ENCODE assay signal across 1 cellular context in the genomic region with DNA sequence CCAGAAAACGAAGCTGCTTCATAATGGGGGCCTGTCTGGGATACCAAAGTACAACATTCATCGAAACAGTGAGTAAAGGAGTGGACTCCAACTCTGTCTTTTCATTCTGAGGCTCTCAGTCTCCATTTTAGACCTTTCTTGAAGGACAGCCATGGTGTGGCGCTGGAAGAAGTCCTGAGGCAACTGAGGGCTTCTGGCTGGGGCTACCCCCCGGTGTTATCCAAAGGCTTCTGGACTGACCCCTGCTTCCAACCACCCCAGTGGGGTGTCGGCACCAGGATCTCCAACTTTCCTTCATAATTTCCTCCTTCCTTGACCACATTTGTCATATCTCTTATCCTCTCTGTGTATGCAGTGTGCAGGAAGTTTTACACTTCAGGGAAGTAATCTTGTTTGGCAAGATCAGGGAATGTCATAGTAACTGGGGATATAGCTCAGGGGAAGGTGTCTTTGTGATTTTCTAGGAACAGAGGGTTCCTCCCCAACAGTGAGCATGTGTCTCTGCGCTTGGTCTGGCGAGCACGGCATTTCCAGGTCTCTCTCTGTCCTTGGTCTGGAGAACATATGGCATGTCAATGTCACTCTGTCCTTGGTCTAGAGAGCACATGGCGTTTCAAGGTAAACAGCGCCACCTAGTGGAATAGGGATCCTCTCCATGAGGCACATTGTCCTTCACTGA.
TF ChIP-seq lines count a peak whose summit lies in the region.

No MANE protein-coding gene starts in this region.

TF ChIP-seq in HepG2, 621 proteins besides CTCF, POLR2A, EP300 and RAD21 (continued from another document and continues in another):
- TF ChIP-seq, protein P1, sequence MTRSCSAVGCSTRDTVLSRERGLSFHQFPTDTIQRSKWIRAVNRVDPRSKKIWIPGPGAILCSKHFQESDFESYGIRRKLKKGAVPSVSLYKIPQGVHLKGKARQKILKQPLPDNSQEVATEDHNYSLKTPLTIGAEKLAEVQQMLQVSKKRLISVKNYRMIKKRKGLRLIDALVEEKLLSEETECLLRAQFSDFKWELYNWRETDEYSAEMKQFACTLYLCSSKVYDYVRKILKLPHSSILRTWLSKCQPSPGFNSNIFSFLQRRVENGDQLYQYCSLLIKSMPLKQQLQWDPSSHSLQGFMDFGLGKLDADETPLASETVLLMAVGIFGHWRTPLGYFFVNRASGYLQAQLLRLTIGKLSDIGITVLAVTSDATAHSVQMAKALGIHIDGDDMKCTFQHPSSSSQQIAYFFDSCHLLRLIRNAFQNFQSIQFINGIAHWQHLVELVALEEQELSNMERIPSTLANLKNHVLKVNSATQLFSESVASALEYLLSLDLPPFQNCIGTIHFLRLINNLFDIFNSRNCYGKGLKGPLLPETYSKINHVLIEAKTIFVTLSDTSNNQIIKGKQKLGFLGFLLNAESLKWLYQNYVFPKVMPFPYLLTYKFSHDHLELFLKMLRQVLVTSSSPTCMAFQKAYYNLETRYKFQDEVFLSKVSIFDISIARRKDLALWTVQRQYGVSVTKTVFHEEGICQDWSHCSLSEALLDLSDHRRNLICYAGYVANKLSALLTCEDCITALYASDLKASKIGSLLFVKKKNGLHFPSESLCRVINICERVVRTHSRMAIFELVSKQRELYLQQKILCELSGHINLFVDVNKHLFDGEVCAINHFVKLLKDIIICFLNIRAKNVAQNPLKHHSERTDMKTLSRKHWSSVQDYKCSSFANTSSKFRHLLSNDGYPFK (CRISPR knock-in tag; IDR thresholded peaks at IDR 0.05; ENCODE audit: borderline replicate concordance), result no peak
- TF ChIP-seq ZNF329 (CRISPR knock-in tag; IDR thresholded peaks at IDR 0.05; ENCODE audit: low read depth), result no peak
- no peak for TF ChIP-seq RBFOX2 (IDR thresholded peaks at IDR 0.05; ENCODE audit: low read depth, low read length)
- no peak for TF ChIP-seq ZNF232 (CRISPR knock-in tag; IDR thresholded peaks at IDR 0.05; ENCODE audit: borderline replicate concordance)
- TF ChIP-seq EEA1 (CRISPR knock-in tag; IDR thresholded peaks at IDR 0.05; ENCODE audit: borderline replicate concordance), result no peak
- TF ChIP-seq, protein P2, sequence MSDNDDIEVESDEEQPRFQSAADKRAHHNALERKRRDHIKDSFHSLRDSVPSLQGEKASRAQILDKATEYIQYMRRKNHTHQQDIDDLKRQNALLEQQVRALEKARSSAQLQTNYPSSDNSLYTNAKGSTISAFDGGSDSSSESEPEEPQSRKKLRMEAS (IDR thresholded peaks at IDR 0.05), result peak; percentile 84
- TF ChIP-seq WIZ (CRISPR knock-in tag; IDR thresholded peaks at IDR 0.05), result no peak
- TF ChIP-seq ZNF101 (CRISPR knock-in tag; IDR thresholded peaks at IDR 0.05; ENCODE audit: borderline replicate concordance, low read depth), result no peak
- TF ChIP-seq ZNF446 (CRISPR knock-in tag; IDR thresholded peaks at IDR 0.05), result no peak
- TF ChIP-seq, protein P3, sequence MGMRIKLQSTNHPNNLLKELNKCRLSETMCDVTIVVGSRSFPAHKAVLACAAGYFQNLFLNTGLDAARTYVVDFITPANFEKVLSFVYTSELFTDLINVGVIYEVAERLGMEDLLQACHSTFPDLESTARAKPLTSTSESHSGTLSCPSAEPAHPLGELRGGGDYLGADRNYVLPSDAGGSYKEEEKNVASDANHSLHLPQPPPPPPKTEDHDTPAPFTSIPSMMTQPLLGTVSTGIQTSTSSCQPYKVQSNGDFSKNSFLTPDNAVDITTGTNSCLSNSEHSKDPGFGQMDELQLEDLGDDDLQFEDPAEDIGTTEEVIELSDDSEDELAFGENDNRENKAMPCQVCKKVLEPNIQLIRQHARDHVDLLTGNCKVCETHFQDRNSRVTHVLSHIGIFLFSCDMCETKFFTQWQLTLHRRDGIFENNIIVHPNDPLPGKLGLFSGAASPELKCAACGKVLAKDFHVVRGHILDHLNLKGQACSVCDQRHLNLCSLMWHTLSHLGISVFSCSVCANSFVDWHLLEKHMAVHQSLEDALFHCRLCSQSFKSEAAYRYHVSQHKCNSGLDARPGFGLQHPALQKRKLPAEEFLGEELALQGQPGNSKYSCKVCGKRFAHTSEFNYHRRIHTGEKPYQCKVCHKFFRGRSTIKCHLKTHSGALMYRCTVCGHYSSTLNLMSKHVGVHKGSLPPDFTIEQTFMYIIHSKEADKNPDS (CRISPR knock-in tag; IDR thresholded peaks at IDR 0.05), result no peak
- TF ChIP-seq ZBTB8A (CRISPR knock-in tag; IDR thresholded peaks at IDR 0.05; ENCODE audit: borderline replicate concordance, low read depth), result no peak
- TF ChIP-seq NFKB2 (CRISPR knock-in tag; IDR thresholded peaks at IDR 0.05; ENCODE audit: borderline replicate concordance), result no peak
- TF ChIP-seq ZEB1 (IDR thresholded peaks at IDR 0.05; ENCODE audit: insufficient replicate concordance, low read depth), result no peak
- no peak for TF ChIP-seq ZNF562 (CRISPR knock-in tag; IDR thresholded peaks at IDR 0.05; ENCODE audit: borderline replicate concordance)
- TF ChIP-seq ZFP62 (CRISPR knock-in tag; IDR thresholded peaks at IDR 0.05), result no peak
- TF ChIP-seq RBM39 (IDR thresholded peaks at IDR 0.05; ENCODE audit: low read depth, low read length, poor library complexity, severe bottlenecking), result no peak
- TF ChIP-seq ZNF7 (CRISPR knock-in tag; IDR thresholded peaks at IDR 0.05), result no peak
- no peak for TF ChIP-seq HDAC1 (CRISPR knock-in tag; IDR thresholded peaks at IDR 0.05)
- no peak for TF ChIP-seq HOXA5 (CRISPR knock-in tag; IDR thresholded peaks at IDR 0.05)
- no peak for TF ChIP-seq ZNF205 (CRISPR knock-in tag; IDR thresholded peaks at IDR 0.05)
- TF ChIP-seq, protein P4, sequence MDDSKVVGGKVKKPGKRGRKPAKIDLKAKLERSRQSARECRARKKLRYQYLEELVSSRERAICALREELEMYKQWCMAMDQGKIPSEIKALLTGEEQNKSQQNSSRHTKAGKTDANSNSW (CRISPR knock-in tag; IDR thresholded peaks at IDR 0.05; ENCODE audit: borderline replicate concordance), result no peak
- no peak for TF ChIP-seq HNRNPH1 (optimal IDR thresholded peaks at IDR 0.05; ENCODE audit: low read depth, low read length)
- no peak for TF ChIP-seq MAZ (IDR thresholded peaks at IDR 0.05; ENCODE audit: borderline replicate concordance, low read depth, low read length)
- no peak for TF ChIP-seq MAZ (CRISPR knock-in tag; IDR thresholded peaks at IDR 0.05; ENCODE audit: low read depth)
- TF ChIP-seq, protein P5, sequence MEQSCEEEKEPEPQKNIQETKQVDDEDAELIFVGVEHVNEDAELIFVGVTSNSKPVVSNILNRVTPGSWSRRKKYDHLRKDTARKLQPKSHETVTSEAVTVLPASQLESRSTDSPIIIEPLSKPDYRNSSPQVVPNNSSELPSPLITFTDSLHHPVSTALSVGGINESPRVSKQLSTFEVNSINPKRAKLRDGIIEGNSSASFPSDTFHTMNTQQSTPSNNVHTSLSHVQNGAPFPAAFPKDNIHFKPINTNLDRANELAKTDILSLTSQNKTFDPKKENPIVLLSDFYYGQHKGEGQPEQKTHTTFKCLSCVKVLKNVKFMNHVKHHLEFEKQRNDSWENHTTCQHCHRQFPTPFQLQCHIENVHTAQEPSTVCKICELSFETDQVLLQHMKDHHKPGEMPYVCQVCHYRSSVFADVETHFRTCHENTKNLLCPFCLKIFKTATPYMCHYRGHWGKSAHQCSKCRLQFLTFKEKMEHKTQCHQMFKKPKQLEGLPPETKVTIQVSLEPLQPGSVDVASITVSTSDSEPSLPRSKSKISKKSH (CRISPR knock-in tag; IDR thresholded peaks at IDR 0.05; ENCODE audit: borderline replicate concordance), result no peak
- TF ChIP-seq ZNF629 (CRISPR knock-in tag; conservative IDR thresholded peaks at IDR 0.05), result no peak
- no peak for TF ChIP-seq HIVEP1 (CRISPR knock-in tag; IDR thresholded peaks at IDR 0.05)
- TF ChIP-seq PHF8 (CRISPR knock-in tag; IDR thresholded peaks at IDR 0.05), result no peak
- TF ChIP-seq, protein P6, sequence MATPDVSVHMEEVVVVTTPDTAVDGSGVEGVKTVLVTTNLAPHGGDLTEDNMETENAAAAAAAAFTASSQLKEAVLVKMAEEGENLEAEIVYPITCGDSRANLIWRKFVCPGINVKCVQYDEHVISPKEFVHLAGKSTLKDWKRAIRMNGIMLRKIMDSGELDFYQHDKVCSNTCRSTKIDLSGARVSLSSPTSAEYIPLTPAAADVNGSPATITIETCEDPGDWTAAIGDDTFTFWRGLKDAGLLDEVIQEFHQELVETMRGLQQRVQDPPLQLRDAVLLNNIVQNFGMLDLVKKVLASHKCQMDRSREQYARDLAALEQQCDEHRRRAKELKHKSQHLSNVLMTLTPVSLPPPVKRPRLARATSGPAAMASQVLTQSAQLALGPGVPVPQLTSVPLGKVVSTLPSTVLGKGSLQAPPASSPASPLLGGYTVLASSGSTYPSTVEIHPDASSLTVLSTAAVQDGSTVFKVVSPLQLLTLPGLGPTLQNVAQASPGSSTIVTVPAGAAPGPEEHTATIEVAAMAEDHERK (CRISPR knock-in tag; IDR thresholded peaks at IDR 0.05; ENCODE audit: low read depth), result no peak
- TF ChIP-seq ZNF607 (CRISPR knock-in tag; IDR thresholded peaks at IDR 0.05; ENCODE audit: borderline replicate concordance), result no peak
- TF ChIP-seq RNF2 (conservative IDR thresholded peaks at IDR 0.05; ENCODE audit: low read depth), result 0 out of 2 replicates have a peak, but pooled peaks have one; percentile 32
- TF ChIP-seq ZFX (CRISPR knock-in tag; IDR thresholded peaks at IDR 0.05; ENCODE audit: low read depth), result no peak
- TF ChIP-seq, protein P7, sequence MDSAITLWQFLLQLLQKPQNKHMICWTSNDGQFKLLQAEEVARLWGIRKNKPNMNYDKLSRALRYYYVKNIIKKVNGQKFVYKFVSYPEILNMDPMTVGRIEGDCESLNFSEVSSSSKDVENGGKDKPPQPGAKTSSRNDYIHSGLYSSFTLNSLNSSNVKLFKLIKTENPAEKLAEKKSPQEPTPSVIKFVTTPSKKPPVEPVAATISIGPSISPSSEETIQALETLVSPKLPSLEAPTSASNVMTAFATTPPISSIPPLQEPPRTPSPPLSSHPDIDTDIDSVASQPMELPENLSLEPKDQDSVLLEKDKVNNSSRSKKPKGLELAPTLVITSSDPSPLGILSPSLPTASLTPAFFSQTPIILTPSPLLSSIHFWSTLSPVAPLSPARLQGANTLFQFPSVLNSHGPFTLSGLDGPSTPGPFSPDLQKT (CRISPR knock-in tag; IDR thresholded peaks at IDR 0.05; ENCODE audit: borderline replicate concordance), result no peak
- no peak for TF ChIP-seq SIX4 (CRISPR knock-in tag; IDR thresholded peaks at IDR 0.05)
- no peak for TF ChIP-seq SOX6 (IDR thresholded peaks at IDR 0.05)
- TF ChIP-seq SOX6 (CRISPR knock-in tag; IDR thresholded peaks at IDR 0.05), result peak; percentile 36; the same call in 1 of the 2 replicates
- TF ChIP-seq TEAD3 (CRISPR knock-in tag; optimal IDR thresholded peaks at IDR 0.05; ENCODE audit: borderline replicate concordance), result peak; percentile 67
- TF ChIP-seq, protein P8, sequence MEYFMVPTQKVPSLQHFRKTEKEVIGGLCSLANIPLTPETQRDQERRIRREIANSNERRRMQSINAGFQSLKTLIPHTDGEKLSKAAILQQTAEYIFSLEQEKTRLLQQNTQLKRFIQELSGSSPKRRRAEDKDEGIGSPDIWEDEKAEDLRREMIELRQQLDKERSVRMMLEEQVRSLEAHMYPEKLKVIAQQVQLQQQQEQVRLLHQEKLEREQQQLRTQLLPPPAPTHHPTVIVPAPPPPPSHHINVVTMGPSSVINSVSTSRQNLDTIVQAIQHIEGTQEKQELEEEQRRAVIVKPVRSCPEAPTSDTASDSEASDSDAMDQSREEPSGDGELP (IDR thresholded peaks at IDR 0.05; ENCODE audit: borderline replicate concordance, low read depth), result peak; percentile 82; the same call in 1 of the 2 replicates
- TF ChIP-seq RBAK (CRISPR knock-in tag; IDR thresholded peaks at IDR 0.05), result no peak
- no peak for TF ChIP-seq ZNF225 (CRISPR knock-in tag; IDR thresholded peaks at IDR 0.05)
- no peak for TF ChIP-seq BORCS8-MEF2B (CRISPR knock-in tag; IDR thresholded peaks at IDR 0.05)
- TF ChIP-seq MATR3 (CRISPR knock-in tag; IDR thresholded peaks at IDR 0.05), result no peak
- TF ChIP-seq FOXJ3 (CRISPR knock-in tag; IDR thresholded peaks at IDR 0.05; ENCODE audit: borderline replicate concordance), result no peak
- no peak for TF ChIP-seq NFIC (IDR thresholded peaks at IDR 0.05; ENCODE audit: low read length)
- TF ChIP-seq ZFP36L2 (CRISPR knock-in tag; IDR thresholded peaks at IDR 0.05), result no peak
- peak; percentile 83; the same call in 1 of the 2 replicates for TF ChIP-seq TGIF2 (CRISPR knock-in tag; IDR thresholded peaks at IDR 0.05)
- TF ChIP-seq RAD51 (IDR thresholded peaks at IDR 0.05; ENCODE audit: borderline replicate concordance), result no peak
- TF ChIP-seq ZNF775 (CRISPR knock-in tag; IDR thresholded peaks at IDR 0.05; ENCODE audit: borderline replicate concordance), result no peak
- TF ChIP-seq ZFP36L1 (CRISPR knock-in tag; IDR thresholded peaks at IDR 0.05), result no peak
- no peak for TF ChIP-seq ZNF556 (CRISPR knock-in tag; IDR thresholded peaks at IDR 0.05; ENCODE audit: borderline replicate concordance)
- TF ChIP-seq, protein P9, sequence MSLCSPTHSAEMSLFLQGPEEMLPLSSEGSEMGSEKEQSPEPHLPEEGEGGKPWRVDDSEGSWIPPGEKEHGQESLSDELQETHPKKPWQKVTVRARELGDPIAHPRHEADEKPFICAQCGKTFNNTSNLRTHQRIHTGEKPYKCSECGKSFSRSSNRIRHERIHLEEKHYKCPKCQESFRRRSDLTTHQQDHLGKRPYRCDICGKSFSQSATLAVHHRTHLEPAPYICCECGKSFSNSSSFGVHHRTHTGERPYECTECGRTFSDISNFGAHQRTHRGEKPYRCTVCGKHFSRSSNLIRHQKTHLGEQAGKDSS (CRISPR knock-in tag; IDR thresholded peaks at IDR 0.05; ENCODE audit: borderline replicate concordance, low read depth), result 0 out of 2 replicates have a peak, but pooled peaks have one; percentile 47
- TF ChIP-seq, protein P10, sequence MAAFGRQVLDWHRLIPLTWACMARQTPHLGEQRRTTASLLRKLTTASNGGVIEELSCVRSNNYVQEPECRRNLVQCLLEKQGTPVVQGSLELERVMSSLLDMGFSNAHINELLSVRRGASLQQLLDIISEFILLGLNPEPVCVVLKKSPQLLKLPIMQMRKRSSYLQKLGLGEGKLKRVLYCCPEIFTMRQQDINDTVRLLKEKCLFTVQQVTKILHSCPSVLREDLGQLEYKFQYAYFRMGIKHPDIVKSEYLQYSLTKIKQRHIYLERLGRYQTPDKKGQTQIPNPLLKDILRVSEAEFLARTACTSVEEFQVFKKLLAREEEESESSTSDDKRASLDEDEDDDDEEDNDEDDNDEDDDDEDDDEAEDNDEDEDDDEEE (CRISPR knock-in tag; IDR thresholded peaks at IDR 0.05), result no peak
- TF ChIP-seq ZNF124 (CRISPR knock-in tag; IDR thresholded peaks at IDR 0.05), result no peak
- no peak for TF ChIP-seq ZNF274 (CRISPR knock-in tag; IDR thresholded peaks at IDR 0.05)
- no peak for TF ChIP-seq NR2F2 (IDR thresholded peaks at IDR 0.05; ENCODE audit: borderline replicate concordance, low read depth)
- TF ChIP-seq IRX3 (CRISPR knock-in tag; IDR thresholded peaks at IDR 0.05; ENCODE audit: borderline replicate concordance, low read depth), result no peak
- TF ChIP-seq ZNF644 (CRISPR knock-in tag; IDR thresholded peaks at IDR 0.05; ENCODE audit: low read depth), result peak; percentile 41; the same call in 1 of the 2 replicates
- TF ChIP-seq ZNF484 (CRISPR knock-in tag; IDR thresholded peaks at IDR 0.05; ENCODE audit: borderline replicate concordance, low read depth), result no peak
- no peak for TF ChIP-seq SALL2 (CRISPR knock-in tag; IDR thresholded peaks at IDR 0.05)
- no peak for TF ChIP-seq ZSCAN30 (CRISPR knock-in tag; IDR thresholded peaks at IDR 0.05)
